ENCODE assay signal across 8 cellular contexts in genomic region chr3:127629462-127630403, GRCh38. TPM values are rescaled to one million over a fixed set of nuclear protein-coding genes. Genes with fewer than 3 reads are reported as not detected.
DNase-seq lines count a peak whose midpoint lies in the region; ATAC-seq and TF ChIP-seq lines count a peak whose summit lies in the region.

No MANE protein-coding gene starts in this region.

- peaks cover 34% of the 10 kb centered on the region for H3K27me3 Mint-ChIP-seq in T-helper 17 cell
- peaks cover 40% of the 10 kb centered on the region for H3K27me3 Mint-ChIP-seq in central memory CD8-positive, alpha-beta T cell
- peaks cover 39% of the 10 kb centered on the region for H3K27me3 Mint-ChIP-seq in stimulated activated naive CD8-positive, alpha-beta T cell treated with anti-CD3 and anti-CD28 coated beads, Interleukin-15, Interleukin-2, amounts not matched to agents 100 ng/mL and 50 ng/mL, for 24 hours

- peak overlapping the region; percentile 69 for H3K4me3 ChIP-seq in BE2C (ENCODE audit: low read depth, low read length)
- peak overlapping the region; percentile 10 for H3K4me3 ChIP-seq in mononuclear cell (ENCODE audit: low read length)

- H3K4me3 Mint-ChIP-seq in T-helper 17 cell: peak overlapping the region; percentile 94
- H3K4me3 Mint-ChIP-seq in central memory CD8-positive, alpha-beta T cell: peak overlapping the region; percentile 77
- H3K4me3 Mint-ChIP-seq in stimulated activated naive CD8-positive, alpha-beta T cell treated with anti-CD3 and anti-CD28 coated beads, Interleukin-15, Interleukin-2, amounts not matched to agents 100 ng/mL and 50 ng/mL, for 24 hours: peak overlapping the region; percentile 74

- H3K9me3 Mint-ChIP-seq in central memory CD8-positive, alpha-beta T cell: no peaks in the 10 kb centered on the region
- no peaks in the 10 kb centered on the region for H3K9me3 Mint-ChIP-seq in stimulated activated naive CD8-positive, alpha-beta T cell treated with anti-CD3 and anti-CD28 coated beads, Interleukin-15, Interleukin-2, amounts not matched to agents 100 ng/mL and 50 ng/mL, for 24 hours

- peaks cover 8% of the 10 kb centered on the region for H3K36me3 Mint-ChIP-seq in T-helper 17 cell (ENCODE audit: low read depth)
- H3K36me3 Mint-ChIP-seq in central memory CD8-positive, alpha-beta T cell (ENCODE audit: insufficient read depth): peaks cover 9% of the 10 kb centered on the region
- H3K36me3 Mint-ChIP-seq in stimulated activated naive CD8-positive, alpha-beta T cell treated with anti-CD3 and anti-CD28 coated beads, Interleukin-15, Interleukin-2, amounts not matched to agents 100 ng/mL and 50 ng/mL, for 24 hours (ENCODE audit: low read depth): no peaks in the 10 kb centered on the region

- ATAC-seq in T-helper 17 cell: peak; percentile 61
- peak; percentile 66 for ATAC-seq in central memory CD8-positive, alpha-beta T cell (replicated peaks; ENCODE audit: extremely low read depth, poor library complexity, severe bottlenecking)

- DNase-seq in BE2C: peak; percentile 30
- peak; percentile 20 for DNase-seq in HEK293T (ENCODE audit: extremely low spot score)
- DNase-seq in T-helper 17 cell: peak in 1 of 3 donors; percentile 12
- peak; percentile 28 to 61 for DNase-seq in central memory CD8-positive, alpha-beta T cell (ENCODE audit: low spot score in 2 of 2)
- DNase-seq in NCI-H128 (lab: John Stamatoyannopoulos, UW; ENCODE audit: unreplicated experiment): no peak
- DNase-seq in NCI-H1048 (lab: John Stamatoyannopoulos, UW): no peak

- H3K36me3 ChIP-seq in BE2C: peaks cover 4% of the 10 kb centered on the region; the same call in 1 of the 2 replicates

- peak overlapping the region; percentile 88 for H3K27ac Mint-ChIP-seq in T-helper 17 cell
- peak overlapping the region; percentile 63 for H3K27ac Mint-ChIP-seq in central memory CD8-positive, alpha-beta T cell (ENCODE audit: low read depth)
- H3K27ac Mint-ChIP-seq in stimulated activated naive CD8-positive, alpha-beta T cell treated with anti-CD3 and anti-CD28 coated beads, Interleukin-15, Interleukin-2, amounts not matched to agents 100 ng/mL and 50 ng/mL, for 24 hours: peak overlapping the region; percentile 13

- H3K9me3 ChIP-seq in BE2C (peaks cover 10% of the 10 kb centered on the region), T-helper 17 cell (ENCODE audit: control insufficient read depth, low read length, poor library complexity, severe bottlenecking) (no peaks in the 10 kb centered on the region), mononuclear cell (ENCODE audit: low read depth, low read length) (no peaks in the 10 kb centered on the region)

- TF ChIP-seq CTCF in BE2C (IDR thresholded peaks at IDR 0.05; ENCODE audit: low read depth, low read length): no peak

- POLR2A ChIA-PET in HEK293T (lab: Yijun Ruan, JAX): interaction anchor here (0.6 to 0.9 kb wide), 2 partner anchors 10 to 33 kb away, joined by 3 read pairs; no protein-coding TSS in a partner anchor

- peaks cover 40% of the 10 kb centered on the region for H3K4me1 Mint-ChIP-seq in T-helper 17 cell
- H3K4me1 Mint-ChIP-seq in central memory CD8-positive, alpha-beta T cell: peaks cover 51% of the 10 kb centered on the region
- H3K4me1 Mint-ChIP-seq in stimulated activated naive CD8-positive, alpha-beta T cell treated with anti-CD3 and anti-CD28 coated beads, Interleukin-15, Interleukin-2, amounts not matched to agents 100 ng/mL and 50 ng/mL, for 24 hours (ENCODE audit: low read depth): peaks cover 30% of the 10 kb centered on the region

- H3K27me3 ChIP-seq in BE2C (peaks cover 9% of the 10 kb centered on the region), mononuclear cell (ENCODE audit: insufficient read depth, low read length) (peaks cover 33% of the 10 kb centered on the region)

- CTCF ChIA-PET in HEK293T (lab: Yijun Ruan, JAX): no interaction called here

- H3K4me1 ChIP-seq in BE2C (peaks cover 20% of the 10 kb centered on the region), mononuclear cell (ENCODE audit: insufficient read depth, low read length) (peaks cover 15% of the 10 kb centered on the region)

TF ChIP-seq in HEK293T, 16 proteins besides CTCF, POLR2A, EP300 and RAD21:
- no peak for TF ChIP-seq NFRKB (IDR thresholded peaks at IDR 0.05)
- TF ChIP-seq SP1 (IDR thresholded peaks at IDR 0.05): no peak
- no peak for TF ChIP-seq LEF1 (IDR thresholded peaks at IDR 0.05; ENCODE audit: borderline replicate concordance)
- TF ChIP-seq BHLHE40 (IDR thresholded peaks at IDR 0.05; ENCODE audit: borderline replicate concordance): no peak
- TF ChIP-seq ZNF384 (IDR thresholded peaks at IDR 0.05): no peak
- peak; percentile 68 for TF ChIP-seq L3MBTL2 (conservative IDR thresholded peaks at IDR 0.05)
- TF ChIP-seq FOXM1 (IDR thresholded peaks at IDR 0.05; ENCODE audit: borderline replicate concordance): no peak
- no peak for TF ChIP-seq ELF4 (IDR thresholded peaks at IDR 0.05)
- TF ChIP-seq FOXA1 (IDR thresholded peaks at IDR 0.05): no peak

RNA-seq across cellular contexts. Expression of gene PODXL2, which starts 0.7 kb away (rescaled TPM):
- polyA plus RNA-seq in BE2C (2012; ENCODE audit: insufficient read depth, insufficient read length, low read depth): 145 TPM
- total RNA-seq in T-helper 17 cell (1 to 10 TPM; 4.8 to 5.5 TPM), mononuclear cell (1.9 TPM)

RNA-seq across cellular contexts. Expression of gene MCM2, which starts 31.5 kb away (rescaled TPM):
- polyA plus RNA-seq in BE2C (2012; ENCODE audit: insufficient read depth, insufficient read length, low read depth): 39.5 TPM
- total RNA-seq in T-helper 17 cell: 10 to 100 TPM in 1 of 2 donors, 1 to 10 TPM in 1; 8.6 to 11.6 TPM
- 8.9 TPM for total RNA-seq in mononuclear cell

RNA-seq across cellular contexts. Expression of gene TPRA1, which starts 39.2 kb away (rescaled TPM):
- 64.6 TPM for polyA plus RNA-seq in BE2C (2012; ENCODE audit: insufficient read depth, insufficient read length, low read depth)
- total RNA-seq in T-helper 17 cell: 10 to 100 TPM; 12.5 to 16.6 TPM
- 9.3 TPM for total RNA-seq in mononuclear cell

RNA-seq across cellular contexts. Expression of gene ABTB1, which starts 43.0 kb away (rescaled TPM):
- 4.2 TPM for polyA plus RNA-seq in BE2C (2012; ENCODE audit: insufficient read depth, insufficient read length, low read depth)
- 10 to 100 TPM; 88.6 to 95.2 TPM for total RNA-seq in T-helper 17 cell
- 27.3 TPM for total RNA-seq in mononuclear cell

Comparison
In these comparisons a context has a peak if more than half of its experiments do, and no peak if none do; other contexts are left out.
1. DNase-seq: peak in BE2C (single experiment), HEK293T (single experiment) and central memory CD8-positive, alpha-beta T cell (2 of 2); none in NCI-H128 (single experiment) and NCI-H1048 (single experiment).
2. H3K27ac Mint-ChIP-seq: peak in every context shown above with its lines; median percentile 88 in T-helper 17 cell; 63 in central memory CD8-positive, alpha-beta T cell; 13 in stimulated activated naive CD8-positive, alpha-beta T cell treated with anti-CD3 and anti-CD28 coated beads, Interleukin-15, Interleukin-2, amounts not matched to agents 100 ng/mL and 50 ng/mL, for 24 hours.
3. Peak in every context shown above with its lines, with median percentiles within 50 percentile points of each other: H3K4me3 Mint-ChIP-seq.